In genomic region chr4:25113915-25114904, GRCh38 we compare ENCODE assay signal across 15 cellular contexts. TPM values are rescaled to one million over a fixed set of nuclear protein-coding genes. Genes with fewer than 3 reads are reported as not detected.
DNase-seq lines count a peak whose midpoint lies in the region; ATAC-seq and TF ChIP-seq lines count a peak whose summit lies in the region.
"Had no signal": no experiment of that assay in that cellular context is flagged by ENCODE, and none has a peak within 500 bp of the region (broad histone marks: within the 10 kb centered on the region; RNA-seq: fewer than 3 reads in every experiment).

No MANE protein-coding gene starts in this region.

- H3K4me3 Mint-ChIP-seq in MCF 10A (ENCODE audit: unreplicated experiment) = no peak overlapping the region
- no peak overlapping the region for H3K4me3 Mint-ChIP-seq in activated naive CD8-positive, alpha-beta T cell treated with anti-CD3 and anti-CD28 coated beads for 36 hours
- H3K4me3 Mint-ChIP-seq: activated T-cell treated with anti-CD3 and anti-CD28 coated beads, Interleukin-2, amount 50 U/mL, for 72 hours; mesothelial cell of epicardium; type B pancreatic cell had no signal

- no peaks in the 10 kb centered on the region for H3F3A ChIP-seq in SK-N-SH (replicated peaks; ENCODE audit: insufficient read depth)

- H3K36me3 Mint-ChIP-seq in MCF 10A (ENCODE audit: insufficient read depth, unreplicated experiment) = no peaks in the 10 kb centered on the region
- peaks cover 2% of the 10 kb centered on the region for H3K36me3 Mint-ChIP-seq in activated naive CD8-positive, alpha-beta T cell treated with anti-CD3 and anti-CD28 coated beads for 36 hours
- H3K36me3 Mint-ChIP-seq: mesothelial cell of epicardium, type B pancreatic cell had no signal

- H3K9me2 ChIP-seq in SK-N-SH = no peaks in the 10 kb centered on the region

- H3K9me3 Mint-ChIP-seq in MCF 10A (ENCODE audit: unreplicated experiment) = no peaks in the 10 kb centered on the region
- H3K9me3 Mint-ChIP-seq in activated naive CD8-positive, alpha-beta T cell treated with anti-CD3 and anti-CD28 coated beads for 36 hours = no peaks in the 10 kb centered on the region
- H3K9me3 Mint-ChIP-seq: activated T-cell treated with anti-CD3 and anti-CD28 coated beads, Interleukin-2, amount 50 U/mL, for 72 hours; mesothelial cell of epicardium; type B pancreatic cell had no signal

- CTCF ChIA-PET in MCF 10A (lab: Yijun Ruan, JAX) (interaction anchor here (0.6 to 3.5 kb wide), 4 partner anchors 30 to 198 kb away, joined by 3 to 11 read pairs (median 4); partner anchors contain the start of gene ZCCHC4), SK-N-SH (lab: Yijun Ruan, JAX) (interaction anchor here (1.0 kb wide), 1 partner anchor 31 kb away, joined by 3 read pairs; no protein-coding TSS in a partner anchor)

- no peaks in the 10 kb centered on the region for H3K4me1 Mint-ChIP-seq in MCF 10A (ENCODE audit: insufficient read depth, unreplicated experiment)
- no peaks in the 10 kb centered on the region for H3K4me1 Mint-ChIP-seq in activated naive CD8-positive, alpha-beta T cell treated with anti-CD3 and anti-CD28 coated beads for 36 hours
- H3K4me1 Mint-ChIP-seq: mesothelial cell of epicardium had no signal

- H3K9ac ChIP-seq in SK-N-SH = no peak overlapping the region
- H3K9ac ChIP-seq: parathyroid adenoma had no signal

- TF ChIP-seq POLR2A in breast epithelium (IDR thresholded peaks at IDR 0.05) = no peak

- ATAC-seq in GM18520 (IDR thresholded peaks at IDR 0.05; ENCODE audit: unreplicated experiment) = no peak
- no peak for ATAC-seq in HG02588 (IDR thresholded peaks at IDR 0.05; ENCODE audit: unreplicated experiment)
- ATAC-seq: activated T-cell treated with anti-CD3 and anti-CD28 coated beads, Interleukin-2, amount 50 U/mL, for 72 hours had no signal

- H2AFZ ChIP-seq in SK-N-SH (ENCODE audit: low read depth) = peak overlapping the region; percentile 52
- H2AFZ ChIP-seq: parathyroid adenoma had no signal

- no peak overlapping the region for H3K4me2 ChIP-seq in SK-N-SH

- no peak overlapping the region for H3K27ac ChIP-seq in breast epithelium
- no peak overlapping the region for H3K27ac ChIP-seq in SK-N-SH (ENCODE audit: low read depth in 2 of 2, low read length in 1 of 2)
- H3K27ac ChIP-seq: parathyroid adenoma had no signal

- WGBS in SK-N-SH (ENCODE audit: low lambda C conversion rate) = 56% methylated on average over 13 of the region's 13 CpGs

- H3K4me1 ChIP-seq in breast epithelium = no peaks in the 10 kb centered on the region
- H3K4me1 ChIP-seq in SK-N-SH (ENCODE audit: control insufficient read depth in 1 of 2, insufficient read depth in 2 of 2, low read depth in 1 of 2, low read length in 1 of 2) = no peaks in the 10 kb centered on the region

- H3K4me3 ChIP-seq in breast epithelium (no peak overlapping the region), SK-N-SH (ENCODE audit: low read depth in 2 of 2, low read length in 1 of 2) (no peak overlapping the region), fibroblast of villous mesenchyme (ENCODE audit: low read depth, low read length) (no peak overlapping the region)

- H4K20me1 ChIP-seq in SK-N-SH (ENCODE audit: insufficient read depth) = no peaks in the 10 kb centered on the region

- intact Hi-C loops in MCF 10A (cut with micrococcal nuclease) = no loop called here
- intact Hi-C loops in breast epithelium (cut with DNase I; ENCODE audit: low total_unique reads) = no loop called here

- H3K9me3 ChIP-seq in breast epithelium (no peaks in the 10 kb centered on the region), SK-N-SH (no peaks in the 10 kb centered on the region)

- no peak for TF ChIP-seq RAD21 in SK-N-SH (IDR thresholded peaks at IDR 0.05; ENCODE audit: low read length)

- no peak for TF ChIP-seq EP300 in SK-N-SH (IDR thresholded peaks at IDR 0.05; ENCODE audit: borderline replicate concordance in 1 of 2, low read depth in 1 of 2, low read length in 1 of 2)

- POLR2A ChIA-PET in MCF 10A (lab: Yijun Ruan, JAX) (interaction anchor here (1.4 kb wide), 1 partner anchor 9 kb away, joined by 4 read pairs; no protein-coding TSS in a partner anchor), SK-N-SH (lab: Yijun Ruan, JAX) (no interaction called here)

- no peak for TF ChIP-seq CTCF in MCF 10A (IDR thresholded peaks at IDR 0.05; ENCODE audit: unreplicated experiment)
- no peak for TF ChIP-seq CTCF in breast epithelium (IDR thresholded peaks at IDR 0.05)
- no peak for TF ChIP-seq CTCF in SK-N-SH (IDR thresholded peaks at IDR 0.05)
- no peak for TF ChIP-seq CTCF in fibroblast of villous mesenchyme (IDR thresholded peaks at IDR 0.05; ENCODE audit: insufficient read depth, low read depth, low read length)

- no peaks in the 10 kb centered on the region for H3K27me3 Mint-ChIP-seq in MCF 10A (ENCODE audit: insufficient read depth, unreplicated experiment)
- no peaks in the 10 kb centered on the region for H3K27me3 Mint-ChIP-seq in activated naive CD8-positive, alpha-beta T cell treated with anti-CD3 and anti-CD28 coated beads for 36 hours

- H3K27ac Mint-ChIP-seq in MCF 10A (ENCODE audit: low read depth, unreplicated experiment) = no peak overlapping the region
- no peak overlapping the region for H3K27ac Mint-ChIP-seq in activated naive CD8-positive, alpha-beta T cell treated with anti-CD3 and anti-CD28 coated beads for 36 hours
- H3K27ac Mint-ChIP-seq: activated T-cell treated with anti-CD3 and anti-CD28 coated beads, Interleukin-2, amount 50 U/mL, for 72 hours; mesothelial cell of epicardium; type B pancreatic cell had no signal

- H3K36me3 ChIP-seq in breast epithelium (no peaks in the 10 kb centered on the region), SK-N-SH (replicated peaks in 1 of 2; ENCODE audit: control insufficient read depth in 1 of 2, insufficient read depth in 2 of 2, low read length in 1 of 2) (no peaks in the 10 kb centered on the region)

- BruUV-seq in MCF 10A (replicated peaks; lab: Mats Ljungman, UMichigan) = no TSS peak

- no peaks in the 10 kb centered on the region for H3K79me2 ChIP-seq in SK-N-SH (ENCODE audit: insufficient read depth)
- H3K79me2 ChIP-seq: parathyroid adenoma had no signal

- DNase-seq in MCF 10A (ENCODE audit: unreplicated experiment) (peak; percentile 42), breast epithelium (ENCODE audit: low spot score in 2 of 2) (no peak), SK-N-SH (no peak), fibroblast of villous mesenchyme (ENCODE audit: low read depth) (peak; percentile 25), COR-L47 (lab: John Stamatoyannopoulos, UW) (no peak)
- no peak for DNase-seq in activated naive CD8-positive, alpha-beta T cell treated with anti-CD3 and anti-CD28 coated beads for 36 hours
- DNase-seq: activated CD4-positive, alpha-beta T cell treated with anti-CD3 and anti-CD28 coated beads for 1 hour; activated T-cell treated with anti-CD3 and anti-CD28 coated beads, Interleukin-2, amount 50 U/mL, for 72 hours; KBM-7; stimulated activated CD8-positive, alpha-beta memory T cell treated with anti-CD3 and anti-CD28 coated beads, Interleukin-4, amount 100 ng/mL, for 48 hours had no signal

- H3K27me3 ChIP-seq in breast epithelium = no peaks in the 10 kb centered on the region
- H3K27me3 ChIP-seq in SK-N-SH (ENCODE audit: insufficient read depth) = no peaks in the 10 kb centered on the region; the same call in 1 of the 2 replicates

TF ChIP-seq in SK-N-SH, 30 proteins besides CTCF, POLR2A, EP300 and RAD21:
- TF ChIP-seq JUND (IDR thresholded peaks at IDR 0.05) = peak; percentile 69
- TF ChIP-seq MXI1 (IDR thresholded peaks at IDR 0.05; ENCODE audit: low read depth, low read length) = no peak
- no peak for TF ChIP-seq USF2 (IDR thresholded peaks at IDR 0.05; ENCODE audit: borderline replicate concordance, low read depth, low read length)
- 0 out of 2 replicates have a peak, but pooled peaks have one; percentile 8 for TF ChIP-seq TCF12 (IDR thresholded peaks at IDR 0.05)
- TF ChIP-seq EZH2phosphoT487 (IDR thresholded peaks at IDR 0.05; ENCODE audit: borderline replicate concordance, low read depth) = no peak
- peak; percentile 76 for TF ChIP-seq FOSL2 (IDR thresholded peaks at IDR 0.05; ENCODE audit: borderline replicate concordance, low read depth)
- TF ChIP-seq TAF1 (IDR thresholded peaks at IDR 0.05; ENCODE audit: borderline replicate concordance, low read depth, low read length) = no peak
- no peak for TF ChIP-seq GATA2 (CRISPR knock-in tag; IDR thresholded peaks at IDR 0.05)
- TF ChIP-seq SMC3 (IDR thresholded peaks at IDR 0.05; ENCODE audit: low read depth, low read length) = no peak
- TF ChIP-seq RFX5 (IDR thresholded peaks at IDR 0.05; ENCODE audit: low read length) = no peak

RNA-seq across cellular contexts. Expression of gene SEPSECS, which starts 46.0 kb away (rescaled TPM):
- total RNA-seq in MCF 10A (2022) (9.4 and 9.7 TPM in 2 replicates), breast epithelium (10 to 100 TPM in 2 of 3 donors, 1 to 10 TPM in 1; 8.8 to 18.7 (median 10.8) TPM), fibroblast of villous mesenchyme (4.5 and 6.5 TPM in 2 replicates)
- polyA plus RNA-seq in SK-N-SH (2012; rRNA removed) = 2.0 and 2.7 TPM in 2 replicates
- 2.4 TPM in 2 replicates for polyA plus RNA-seq in SK-N-SH (2012; cell fraction: cytosol; rRNA removed)
- 2.4 and 6.8 TPM in 2 replicates for polyA plus RNA-seq in SK-N-SH (2012; cell fraction: nucleus; rRNA removed)
- total RNA-seq in activated naive CD8-positive, alpha-beta T cell treated with anti-CD3 and anti-CD28 coated beads for 36 hours = 10 to 100 TPM; 11.4 to 11.6 TPM

Comparison
In these comparisons a context has a peak if more than half of its experiments do, and no peak if none do; other contexts are left out.
1. DNase-seq: peak in MCF 10A (single experiment) and fibroblast of villous mesenchyme (single experiment); none in breast epithelium (0 of 2), SK-N-SH (single experiment), activated naive CD8-positive, alpha-beta T cell treated with anti-CD3 and anti-CD28 coated beads for 36 hours (single experiment) and COR-L47 (single experiment).